1 cellular context compared by ENCODE assay signal in the genomic region with DNA sequence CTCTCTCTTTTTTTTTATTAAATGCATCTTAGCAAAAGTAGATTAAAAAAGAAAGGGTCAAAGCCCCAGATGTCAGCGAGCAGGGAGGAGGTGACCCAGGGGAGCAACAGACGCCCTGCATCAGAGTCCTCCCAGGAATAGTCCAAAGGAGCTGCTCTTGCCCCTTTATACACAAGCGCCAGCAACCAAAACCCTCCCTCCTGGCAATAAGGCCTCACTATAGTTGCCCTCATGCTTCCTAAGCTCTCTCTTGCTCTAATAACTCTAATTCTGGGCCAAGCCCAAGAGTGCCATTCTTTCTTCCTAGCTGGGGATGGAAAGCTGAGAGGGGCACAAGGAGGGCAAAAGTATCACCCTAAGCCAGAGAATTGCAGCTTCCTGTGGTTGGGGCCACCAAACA.
TF ChIP-seq lines count a peak whose summit lies in the region.

No MANE protein-coding gene starts in this region.

TF ChIP-seq in HCT116, 20 proteins besides CTCF, POLR2A, EP300 and RAD21:
- TF ChIP-seq SP1 (IDR thresholded peaks at IDR 0.05; ENCODE audit: low read depth): no peak
- TF ChIP-seq SIN3A (IDR thresholded peaks at IDR 0.05; ENCODE audit: low read depth): no peak
- no peak for TF ChIP-seq SRF (IDR thresholded peaks at IDR 0.05; ENCODE audit: low read depth)
- TF ChIP-seq POLR2AphosphoS5 (IDR thresholded peaks at IDR 0.05; ENCODE audit: low read depth, low read length): no peak
- TF ChIP-seq, protein P1, sequence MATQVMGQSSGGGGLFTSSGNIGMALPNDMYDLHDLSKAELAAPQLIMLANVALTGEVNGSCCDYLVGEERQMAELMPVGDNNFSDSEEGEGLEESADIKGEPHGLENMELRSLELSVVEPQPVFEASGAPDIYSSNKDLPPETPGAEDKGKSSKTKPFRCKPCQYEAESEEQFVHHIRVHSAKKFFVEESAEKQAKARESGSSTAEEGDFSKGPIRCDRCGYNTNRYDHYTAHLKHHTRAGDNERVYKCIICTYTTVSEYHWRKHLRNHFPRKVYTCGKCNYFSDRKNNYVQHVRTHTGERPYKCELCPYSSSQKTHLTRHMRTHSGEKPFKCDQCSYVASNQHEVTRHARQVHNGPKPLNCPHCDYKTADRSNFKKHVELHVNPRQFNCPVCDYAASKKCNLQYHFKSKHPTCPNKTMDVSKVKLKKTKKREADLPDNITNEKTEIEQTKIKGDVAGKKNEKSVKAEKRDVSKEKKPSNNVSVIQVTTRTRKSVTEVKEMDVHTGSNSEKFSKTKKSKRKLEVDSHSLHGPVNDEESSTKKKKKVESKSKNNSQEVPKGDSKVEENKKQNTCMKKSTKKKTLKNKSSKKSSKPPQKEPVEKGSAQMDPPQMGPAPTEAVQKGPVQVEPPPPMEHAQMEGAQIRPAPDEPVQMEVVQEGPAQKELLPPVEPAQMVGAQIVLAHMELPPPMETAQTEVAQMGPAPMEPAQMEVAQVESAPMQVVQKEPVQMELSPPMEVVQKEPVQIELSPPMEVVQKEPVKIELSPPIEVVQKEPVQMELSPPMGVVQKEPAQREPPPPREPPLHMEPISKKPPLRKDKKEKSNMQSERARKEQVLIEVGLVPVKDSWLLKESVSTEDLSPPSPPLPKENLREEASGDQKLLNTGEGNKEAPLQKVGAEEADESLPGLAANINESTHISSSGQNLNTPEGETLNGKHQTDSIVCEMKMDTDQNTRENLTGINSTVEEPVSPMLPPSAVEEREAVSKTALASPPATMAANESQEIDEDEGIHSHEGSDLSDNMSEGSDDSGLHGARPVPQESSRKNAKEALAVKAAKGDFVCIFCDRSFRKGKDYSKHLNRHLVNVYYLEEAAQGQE (IDR thresholded peaks at IDR 0.05; ENCODE audit: low read depth): no peak
- TF ChIP-seq EZH2 (IDR thresholded peaks at IDR 0.05): no peak
- no peak for TF ChIP-seq TCF7L2 (IDR thresholded peaks at IDR 0.05; ENCODE audit: borderline replicate concordance, extremely low read depth, insufficient read depth, insufficient read length)
- TF ChIP-seq ZFX (IDR thresholded peaks at IDR 0.05): no peak
- no peak for TF ChIP-seq ELF1 (IDR thresholded peaks at IDR 0.05; ENCODE audit: borderline replicate concordance, low read depth)
- no peak for TF ChIP-seq CBX3 (IDR thresholded peaks at IDR 0.05; ENCODE audit: low read depth)
- TF ChIP-seq, protein P2, sequence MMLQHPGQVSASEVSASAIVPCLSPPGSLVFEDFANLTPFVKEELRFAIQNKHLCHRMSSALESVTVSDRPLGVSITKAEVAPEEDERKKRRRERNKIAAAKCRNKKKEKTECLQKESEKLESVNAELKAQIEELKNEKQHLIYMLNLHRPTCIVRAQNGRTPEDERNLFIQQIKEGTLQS (IDR thresholded peaks at IDR 0.05): no peak
- TF ChIP-seq, protein P3, sequence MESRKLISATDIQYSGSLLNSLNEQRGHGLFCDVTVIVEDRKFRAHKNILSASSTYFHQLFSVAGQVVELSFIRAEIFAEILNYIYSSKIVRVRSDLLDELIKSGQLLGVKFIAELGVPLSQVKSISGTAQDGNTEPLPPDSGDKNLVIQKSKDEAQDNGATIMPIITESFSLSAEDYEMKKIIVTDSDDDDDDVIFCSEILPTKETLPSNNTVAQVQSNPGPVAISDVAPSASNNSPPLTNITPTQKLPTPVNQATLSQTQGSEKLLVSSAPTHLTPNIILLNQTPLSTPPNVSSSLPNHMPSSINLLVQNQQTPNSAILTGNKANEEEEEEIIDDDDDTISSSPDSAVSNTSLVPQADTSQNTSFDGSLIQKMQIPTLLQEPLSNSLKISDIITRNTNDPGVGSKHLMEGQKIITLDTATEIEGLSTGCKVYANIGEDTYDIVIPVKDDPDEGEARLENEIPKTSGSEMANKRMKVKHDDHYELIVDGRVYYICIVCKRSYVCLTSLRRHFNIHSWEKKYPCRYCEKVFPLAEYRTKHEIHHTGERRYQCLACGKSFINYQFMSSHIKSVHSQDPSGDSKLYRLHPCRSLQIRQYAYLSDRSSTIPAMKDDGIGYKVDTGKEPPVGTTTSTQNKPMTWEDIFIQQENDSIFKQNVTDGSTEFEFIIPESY (IDR thresholded peaks at IDR 0.05; ENCODE audit: extremely low read depth, insufficient replicate concordance, low read length): no peak
- no peak for TF ChIP-seq FOSL1 (IDR thresholded peaks at IDR 0.05; ENCODE audit: low read depth)
- no peak for TF ChIP-seq ZNF274 (IDR thresholded peaks at IDR 0.05; ENCODE audit: low read depth, low read length)
